Comparison of ENCODE assay signal across 14 cellular contexts in genomic region chr1:2127181-2128145, GRCh38.
DNase-seq lines count a peak whose midpoint lies in the region; ATAC-seq, FAIRE-seq and TF ChIP-seq lines count a peak whose summit lies in the region.
"Had no signal": no experiment of that assay in that cellular context is flagged by ENCODE, and none has a peak within 500 bp of the region (broad histone marks: within the 10 kb centered on the region; RNA-seq: fewer than 3 reads in every experiment).

No MANE protein-coding gene starts in this region.

- TF ChIP-seq CTCF in kidney (IDR thresholded peaks at IDR 0.05; ENCODE audit: borderline replicate concordance, extremely low read depth, insufficient read depth) (no peak), vagina (IDR thresholded peaks at IDR 0.05) (no peak)

- H3K36me3 ChIP-seq in kidney (ENCODE audit: control insufficient read depth in 1 of 2, insufficient read depth in 2 of 2, low read length in 2 of 2): no peaks in the 10 kb centered on the region
- no peaks in the 10 kb centered on the region for H3K36me3 ChIP-seq in vagina
- H3K36me3 ChIP-seq: tibial nerve had no signal

- no peaks in the 10 kb centered on the region for H3K27me3 ChIP-seq in vagina

- H3K9me3 ChIP-seq in kidney (ENCODE audit: control insufficient read depth in 1 of 2, low read length in 2 of 2) (no peaks in the 10 kb centered on the region), vagina (no peaks in the 10 kb centered on the region)
- H3K9me3 ChIP-seq: tibial nerve had no signal

- DNase-seq in activated CD4-positive, alpha-beta T cell treated with anti-CD3 and anti-CD28 coated beads, Interleukin-2, amount 10 ng/mL, durations not matched to agents 24 days and 14 days: no peak
- DNase-seq in activated CD4-positive, alpha-beta T cell treated with anti-CD3 and anti-CD28 coated beads for 4 hours: no peak
- DNase-seq in kidney (peak; percentile 56), superior temporal gyrus (ENCODE audit: extremely low spot score) (peak; percentile 57), vagina (ENCODE audit: extremely low spot score in 2 of 2) (no peak), ureter (ENCODE audit: low spot score) (no peak)
- DNase-seq: ACHN; NCI-H2029 treated with DMSO at 0.1 percent for 48 hours; SHP77 treated with DMSO at 0.1 percent for 48 hours; stimulated activated CD4-positive, alpha-beta T cell treated with anti-CD3 and anti-CD28 coated beads, Interleukin-12 subunit alpha, Interleukin-12 subunit beta, amount 100 ng/mL, for 4 hours had no signal

- H3K4me1 ChIP-seq in kidney (ENCODE audit: control insufficient read depth in 1 of 2, insufficient read depth in 1 of 2, low read depth in 1 of 2, low read length in 2 of 2) (peaks cover 0 to 2% of the 10 kb centered on the region in 2 donors), vagina (peaks cover 11% of the 10 kb centered on the region)

- no peak for FAIRE-seq in kidney (lab: Jason Lieb, UNC)
- FAIRE-seq: endothelial cell of umbilical vein had no signal

- peaks cover 4% of the 10 kb centered on the region for H3K4me1 Mint-ChIP-seq in activated CD4-positive, alpha-beta T cell treated with anti-CD3 and anti-CD28 coated beads, Interleukin-2, amount 10 ng/mL, durations not matched to agents 24 days and 14 days
- H3K4me1 Mint-ChIP-seq in activated T-helper 17 cell treated with anti-CD3 and anti-CD28 coated beads, Interleukin-2, amount 50 U/mL, for 72 hours: no peaks in the 10 kb centered on the region

- H3K36me3 Mint-ChIP-seq in activated CD4-positive, alpha-beta T cell treated with anti-CD3 and anti-CD28 coated beads, Interleukin-2, amount 10 ng/mL, durations not matched to agents 24 days and 14 days (ENCODE audit: low read depth): no peaks in the 10 kb centered on the region
- no peaks in the 10 kb centered on the region for H3K36me3 Mint-ChIP-seq in activated T-helper 17 cell treated with anti-CD3 and anti-CD28 coated beads, Interleukin-2, amount 50 U/mL, for 72 hours (ENCODE audit: low read depth)

- peak overlapping the region; percentile 70 for H3K4me3 Mint-ChIP-seq in activated CD4-positive, alpha-beta T cell treated with anti-CD3 and anti-CD28 coated beads, Interleukin-2, amount 10 ng/mL, durations not matched to agents 24 days and 14 days
- peak overlapping the region; percentile 48 for H3K4me3 Mint-ChIP-seq in activated T-helper 17 cell treated with anti-CD3 and anti-CD28 coated beads, Interleukin-2, amount 50 U/mL, for 72 hours

- H3K9ac ChIP-seq in kidney (ENCODE audit: low read length in 2 of 2): no peak overlapping the region

- H3K27ac Mint-ChIP-seq in activated CD4-positive, alpha-beta T cell treated with anti-CD3 and anti-CD28 coated beads, Interleukin-2, amount 10 ng/mL, durations not matched to agents 24 days and 14 days: no peak overlapping the region
- H3K27ac Mint-ChIP-seq in activated T-helper 17 cell treated with anti-CD3 and anti-CD28 coated beads, Interleukin-2, amount 50 U/mL, for 72 hours: no peak overlapping the region

- H3K27ac ChIP-seq in kidney (ENCODE audit: low read depth in 2 of 2, low read length in 2 of 2) (no peak overlapping the region), vagina (no peak overlapping the region)
- H3K27ac ChIP-seq: tibial nerve had no signal

- no peaks in the 10 kb centered on the region for H3K27me3 Mint-ChIP-seq in activated CD4-positive, alpha-beta T cell treated with anti-CD3 and anti-CD28 coated beads, Interleukin-2, amount 10 ng/mL, durations not matched to agents 24 days and 14 days
- H3K27me3 Mint-ChIP-seq in activated T-helper 17 cell treated with anti-CD3 and anti-CD28 coated beads, Interleukin-2, amount 50 U/mL, for 72 hours: no peaks in the 10 kb centered on the region

- TF ChIP-seq POLR2A in vagina (IDR thresholded peaks at IDR 0.05): no peak

- H3K4me3 ChIP-seq in kidney (ENCODE audit: low read length in 2 of 2) (no peak overlapping the region), vagina (no peak overlapping the region)
- H3K4me3 ChIP-seq: tibial nerve had no signal

- no peak for ATAC-seq in activated T-helper 17 cell treated with anti-CD3 and anti-CD28 coated beads, Interleukin-2, amount 50 U/mL, for 72 hours (replicated peaks)
- no peak for ATAC-seq in GM18502 (IDR thresholded peaks at IDR 0.05; ENCODE audit: poor library complexity, unreplicated experiment)

- intact Hi-C loops in activated CD4-positive, alpha-beta T cell treated with anti-CD3 and anti-CD28 coated beads, Interleukin-2, amount 10 ng/mL, durations not matched to agents 24 days and 14 days (cut with micrococcal nuclease): loop anchor here (2.0 kb wide), 1 partner anchor 109 kb away; no protein-coding TSS in a partner anchor
- intact Hi-C loops in kidney (cut with DNase I): no loop called here
- intact Hi-C loops in vagina (cut with DNase I): no loop called here

- H3K9me3 Mint-ChIP-seq in activated CD4-positive, alpha-beta T cell treated with anti-CD3 and anti-CD28 coated beads, Interleukin-2, amount 10 ng/mL, durations not matched to agents 24 days and 14 days: no peaks in the 10 kb centered on the region
- no peaks in the 10 kb centered on the region for H3K9me3 Mint-ChIP-seq in activated T-helper 17 cell treated with anti-CD3 and anti-CD28 coated beads, Interleukin-2, amount 50 U/mL, for 72 hours

Comparison
In these comparisons a context has a peak if more than half of its experiments do, and no peak if none do; other contexts are left out.
1. DNase-seq: peak in kidney (single experiment) and superior temporal gyrus (single experiment); none in activated CD4-positive, alpha-beta T cell treated with anti-CD3 and anti-CD28 coated beads, Interleukin-2, amount 10 ng/mL, durations not matched to agents 24 days and 14 days (single experiment), activated CD4-positive, alpha-beta T cell treated with anti-CD3 and anti-CD28 coated beads for 4 hours (0 of 2), vagina (0 of 2) and ureter (single experiment).